In genomic region chr6:89591745-89592144, GRCh38 we compare ENCODE assay signal across 35 cellular contexts.
"Had no signal": no experiment of that assay in that cellular context is flagged by ENCODE, and none has a peak within 500 bp of the region (broad histone marks: within the 10 kb centered on the region; RNA-seq: fewer than 3 reads in every experiment).

No MANE protein-coding gene starts in this region.

- H3K27me3 Mint-ChIP-seq: activated CD4-positive, alpha-beta memory T cell treated with anti-CD3 and anti-CD28 coated beads, Interleukin-2, amount 10 ng/mL, durations not matched to agents 7 days and 5 days; activated CD4-positive, alpha-beta T cell treated with anti-CD3 and anti-CD28 coated beads for 36 hours; activated CD4-positive, alpha-beta T cell treated with anti-CD3 and anti-CD28 coated beads, Interleukin-2, amount 10 ng/mL, durations not matched to agents 7 days and 5 days; activated CD8-positive, alpha-beta memory T cell treated with anti-CD3 and anti-CD28 coated beads, Interleukin-2, amount 10 ng/mL, durations not matched to agents 7 days and 5 days; activated naive CD4-positive, alpha-beta T cell treated with anti-CD3 and anti-CD28 coated beads, Interleukin-2, amount 10 ng/mL, durations not matched to agents 7 days and 5 days; activated naive CD4-positive, alpha-beta T cell treated with anti-CD3 and anti-CD28 coated beads, Interleukin-2, amount 50 U/mL, for 24 hours; activated naive CD8-positive, alpha-beta T cell; activated naive CD8-positive, alpha-beta T cell treated with anti-CD3 and anti-CD28 coated beads, Interleukin-2, amount 50 U/mL, for 24 hours; activated T-cell treated with anti-CD3 and anti-CD28 coated beads, Interleukin-2, amount 50 U/mL, for 24 hours; T-cell had no signal

- H3K27me3 ChIP-seq: ascending aorta, body of pancreas, brain microvascular endothelial cell, breast epithelium had no signal

- H3K36me3 Mint-ChIP-seq: activated naive CD4-positive, alpha-beta T cell treated with anti-CD3 and anti-CD28 coated beads, Interleukin-2, amount 50 U/mL, for 24 hours had no signal

- H3K27ac Mint-ChIP-seq: activated CD4-positive, alpha-beta memory T cell treated with anti-CD3 and anti-CD28 coated beads, Interleukin-2, amount 10 ng/mL, durations not matched to agents 7 days and 5 days; activated CD4-positive, alpha-beta T cell treated with anti-CD3 and anti-CD28 coated beads for 36 hours; activated CD4-positive, alpha-beta T cell treated with anti-CD3 and anti-CD28 coated beads, Interleukin-2, amount 10 ng/mL, durations not matched to agents 7 days and 5 days; activated CD8-positive, alpha-beta memory T cell treated with anti-CD3 and anti-CD28 coated beads, Interleukin-2, amount 10 ng/mL, durations not matched to agents 7 days and 5 days; activated CD8-positive, alpha-beta T cell treated with anti-CD3 and anti-CD28 coated beads, Interleukin-2, amount 10 ng/mL, durations not matched to agents 7 days and 5 days; activated naive CD4-positive, alpha-beta T cell treated with anti-CD3 and anti-CD28 coated beads, Interleukin-2, amount 10 ng/mL, durations not matched to agents 7 days and 5 days; activated naive CD4-positive, alpha-beta T cell treated with anti-CD3 and anti-CD28 coated beads, Interleukin-2, amount 50 U/mL, for 24 hours; activated naive CD8-positive, alpha-beta T cell; activated naive CD8-positive, alpha-beta T cell treated with anti-CD3 and anti-CD28 coated beads, Interleukin-2, amount 50 U/mL, for 24 hours; activated T-cell treated with anti-CD3 and anti-CD28 coated beads, Interleukin-2, amount 50 U/mL, for 24 hours; activated T-helper 2 cell treated with anti-CD3 and anti-CD28 coated beads, Interferon-gamma antibody, Interleukin-2, Interleukin-4, amounts not matched to agents 10 μg/mL and 5 μg/mL and 100 μg/mL, durations not matched to agents 14 hours and 24 hours and 36 hours; T-cell; T-helper 2 cell treated with Interferon-gamma antibody and Interleukin-4, amounts not matched to agents 5 μg/mL and 100 μg/mL, for 36 hours had no signal

- H3K9me3 Mint-ChIP-seq: activated naive CD4-positive, alpha-beta T cell treated with anti-CD3 and anti-CD28 coated beads, Interleukin-2, amount 50 U/mL, for 24 hours; T-cell had no signal

- H3K4me3 ChIP-seq: ascending aorta, body of pancreas, breast epithelium had no signal

- DNase-seq: activated CD4-positive, alpha-beta memory T cell treated with anti-CD3 and anti-CD28 coated beads, Interleukin-2, amount 10 ng/mL, durations not matched to agents 7 days and 5 days; activated CD4-positive, alpha-beta T cell treated with anti-CD3 and anti-CD28 coated beads for 1 hour; activated CD4-positive, alpha-beta T cell treated with anti-CD3 and anti-CD28 coated beads for 36 hours; activated CD4-positive, alpha-beta T cell treated with anti-CD3 and anti-CD28 coated beads for 48 hours; activated CD4-positive, alpha-beta T cell treated with anti-CD3 and anti-CD28 coated beads, Interleukin-2, amount 10 ng/mL, durations not matched to agents 7 days and 5 days; activated CD4-positive, alpha-beta T cell treated with anti-CD3 and anti-CD28 coated beads, Interleukin-2, amount 50 U/mL, for 48 hours; activated CD4-positive, CD25-positive, alpha-beta regulatory T cell; activated CD8-positive, alpha-beta memory T cell treated with anti-CD3 and anti-CD28 coated beads for 24 hours; activated CD8-positive, alpha-beta memory T cell treated with anti-CD3 and anti-CD28 coated beads, Interleukin-2, amount 10 ng/mL, durations not matched to agents 7 days and 5 days; activated CD8-positive, alpha-beta memory T cell treated with anti-CD3 and anti-CD28 coated beads, Interleukin-2, amount 50 U/mL, for 48 hours; activated CD8-positive, alpha-beta T cell treated with anti-CD3 and anti-CD28 coated beads, Interleukin-2, amount 10 ng/mL, durations not matched to agents 7 days and 5 days; activated effector memory CD4-positive, alpha-beta T cell treated with Interleukin-2 at 50 U/mL for 16 hours; activated gamma-delta T cell; activated naive CD4-positive, alpha-beta T cell treated with anti-CD3 and anti-CD28 coated beads, Interleukin-2, amount 10 ng/mL, durations not matched to agents 7 days and 5 days; activated naive CD4-positive, alpha-beta T cell treated with Interleukin-2 at 50 U/mL for 16 hours; activated naive CD8-positive, alpha-beta T cell treated with anti-CD3 and anti-CD28 coated beads, Interleukin-2, amount 50 U/mL, for 24 hours; activated T-cell treated with anti-CD3 and anti-CD28 coated beads, Interleukin-2, amount 50 U/mL, for 24 hours; activated T-cell treated with anti-CD3 and anti-CD28 coated beads, Interleukin-2, amount 50 U/mL, for 48 hours; amygdala; anterior cingulate cortex; body of pancreas; brain microvascular endothelial cell; central memory CD4-positive, alpha-beta T cell; T-cell; T-helper 2 cell; T-helper 9 cell had no signal

- ATAC-seq: activated CD4-positive, alpha-beta T cell treated with anti-CD3 and anti-CD28 coated beads for 36 hours; activated CD4-positive, CD25-positive, alpha-beta regulatory T cell treated with anti-CD3 and anti-CD28 coated beads, Interleukin-2, amount 50 U/mL, for 24 hours; activated CD8-positive, alpha-beta memory T cell treated with anti-CD3 and anti-CD28 coated beads, Interleukin-2, amount 10 ng/mL, durations not matched to agents 7 days and 5 days; activated CD8-positive, alpha-beta T cell treated with anti-CD3 and anti-CD28 coated beads, Interleukin-2, amount 10 ng/mL, durations not matched to agents 7 days and 5 days; activated naive CD8-positive, alpha-beta T cell treated with anti-CD3 and anti-CD28 coated beads, Interleukin-2, amount 50 U/mL, for 24 hours; body of pancreas; T-cell had no signal

- FAIRE-seq: TTC549 had no signal

- H3K9me3 ChIP-seq: ascending aorta, body of pancreas, breast epithelium had no signal

- H3K27ac ChIP-seq: ascending aorta, body of pancreas, brain microvascular endothelial cell, breast epithelium, VCaP had no signal

- H3K36me3 ChIP-seq: ascending aorta, brain microvascular endothelial cell, breast epithelium had no signal

- H3K4me1 ChIP-seq: body of pancreas, breast epithelium had no signal

- H3K4me3 Mint-ChIP-seq: activated CD4-positive, alpha-beta memory T cell treated with anti-CD3 and anti-CD28 coated beads, Interleukin-2, amount 10 ng/mL, durations not matched to agents 7 days and 5 days; activated CD4-positive, alpha-beta T cell treated with anti-CD3 and anti-CD28 coated beads for 36 hours; activated CD4-positive, alpha-beta T cell treated with anti-CD3 and anti-CD28 coated beads, Interleukin-2, amount 10 ng/mL, durations not matched to agents 7 days and 5 days; activated CD8-positive, alpha-beta memory T cell treated with anti-CD3 and anti-CD28 coated beads, Interleukin-2, amount 10 ng/mL, durations not matched to agents 7 days and 5 days; activated CD8-positive, alpha-beta T cell treated with anti-CD3 and anti-CD28 coated beads, Interleukin-2, amount 10 ng/mL, durations not matched to agents 7 days and 5 days; activated naive CD4-positive, alpha-beta T cell treated with anti-CD3 and anti-CD28 coated beads, Interleukin-2, amount 10 ng/mL, durations not matched to agents 7 days and 5 days; activated naive CD4-positive, alpha-beta T cell treated with anti-CD3 and anti-CD28 coated beads, Interleukin-2, amount 50 U/mL, for 24 hours; activated naive CD8-positive, alpha-beta T cell; activated naive CD8-positive, alpha-beta T cell treated with anti-CD3 and anti-CD28 coated beads, Interleukin-2, amount 50 U/mL, for 24 hours; activated T-cell treated with anti-CD3 and anti-CD28 coated beads, Interleukin-2, amount 50 U/mL, for 24 hours; T-cell; T-helper 2 cell treated with Interferon-gamma antibody and Interleukin-4, amounts not matched to agents 5 μg/mL and 100 μg/mL, for 36 hours had no signal
